Comparison of ENCODE assay signal across 9 cellular contexts in the genomic region with DNA sequence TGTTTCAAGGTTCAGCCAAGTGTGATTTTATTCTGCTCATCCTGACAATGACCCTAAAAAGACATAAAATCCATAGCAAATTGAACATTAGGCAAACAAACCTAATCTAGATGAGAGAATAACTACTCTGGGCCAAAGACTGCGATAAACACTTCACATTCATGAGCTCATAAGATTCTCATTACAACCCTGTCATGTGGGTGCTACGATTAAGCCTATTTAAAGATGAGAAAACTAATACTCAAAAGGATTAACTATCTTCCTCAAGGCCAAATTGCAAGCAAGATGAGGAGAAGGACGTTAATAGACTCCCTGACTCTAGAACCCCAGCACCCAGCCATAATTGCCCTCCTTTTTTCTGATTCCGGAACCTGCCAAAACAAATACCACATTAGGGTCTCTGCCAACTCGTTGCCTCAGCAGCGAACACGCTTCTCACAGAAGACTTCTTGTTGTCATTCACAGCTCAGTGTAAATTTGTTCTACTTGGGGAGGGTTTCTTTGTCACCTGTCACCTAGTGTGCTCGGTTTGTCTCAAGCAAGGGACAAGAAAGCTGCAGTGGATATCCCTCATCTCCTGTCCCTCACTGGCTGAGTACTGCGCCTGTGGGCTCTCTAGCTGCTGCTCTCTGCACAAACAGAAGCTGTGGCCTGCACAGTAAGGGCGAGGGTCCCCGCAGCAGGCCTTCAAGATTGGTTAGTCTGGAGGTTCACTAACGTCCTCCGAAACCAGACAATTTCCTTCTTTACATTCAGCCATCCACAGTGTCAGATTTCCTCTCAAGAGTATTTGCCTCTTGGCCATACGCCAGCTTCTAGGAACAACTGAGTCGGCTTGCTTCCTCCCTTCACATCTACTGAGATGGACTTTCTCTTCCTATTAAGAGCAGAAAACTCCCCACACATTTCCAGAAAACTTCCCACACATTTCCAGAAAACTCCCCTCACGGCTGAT.
DNase-seq lines count a peak whose midpoint lies in the region; ATAC-seq and TF ChIP-seq lines count a peak whose summit lies in the region.
"Had no signal": no experiment of that assay in that cellular context is flagged by ENCODE, and none has a peak within 500 bp of the region (broad histone marks: within the 10 kb centered on the region; RNA-seq: fewer than 3 reads in every experiment).

No MANE protein-coding gene starts in this region.

- H3K4me3 ChIP-seq in esophagus muscularis mucosa: no peak overlapping the region
- H3K4me3 ChIP-seq in CD8-positive, alpha-beta T cell (ENCODE audit: low read depth, low read length): no peak overlapping the region

- no peaks in the 10 kb centered on the region for H3K27me3 ChIP-seq in esophagus muscularis mucosa
- H3K27me3 ChIP-seq in CD8-positive, alpha-beta T cell (ENCODE audit: insufficient read depth, low read length): no peaks in the 10 kb centered on the region

- no peaks in the 10 kb centered on the region for H3K36me3 Mint-ChIP-seq in CD8-positive, alpha-beta T cell
- H3K36me3 Mint-ChIP-seq in stimulated activated effector memory CD8-positive, alpha-beta T cell treated with anti-CD3 and anti-CD28 coated beads, Interleukin-12 subunit alpha, Interleukin-12 subunit beta, amount 100 ng/mL, for 72 hours: no peaks in the 10 kb centered on the region

- CTCF ChIA-PET in CD8-positive, alpha-beta T cell (lab: Charles Lee): no interaction called here

- no peak for TF ChIP-seq EP300 in esophagus muscularis mucosa (IDR thresholded peaks at IDR 0.05)

- H3K9me3 ChIP-seq in esophagus muscularis mucosa: no peaks in the 10 kb centered on the region
- H3K9me3 ChIP-seq in CD8-positive, alpha-beta T cell (ENCODE audit: low read length): no peaks in the 10 kb centered on the region

- H3K27ac Mint-ChIP-seq in CD8-positive, alpha-beta T cell: no peak overlapping the region
- no peak overlapping the region for H3K27ac Mint-ChIP-seq in stimulated activated effector memory CD8-positive, alpha-beta T cell treated with anti-CD3 and anti-CD28 coated beads, Interleukin-12 subunit alpha, Interleukin-12 subunit beta, amount 100 ng/mL, for 72 hours

- no peak for TF ChIP-seq POLR2A in esophagus muscularis mucosa (IDR thresholded peaks at IDR 0.05; ENCODE audit: low read depth)

- H3K36me3 ChIP-seq in esophagus muscularis mucosa: no peaks in the 10 kb centered on the region
- no peaks in the 10 kb centered on the region for H3K36me3 ChIP-seq in CD8-positive, alpha-beta T cell (ENCODE audit: insufficient read depth, low read length)

- POLR2A ChIA-PET in CD8-positive, alpha-beta T cell (lab: Charles Lee): no interaction called here

- H3K4me1 ChIP-seq in esophagus muscularis mucosa: peaks cover 0 to 16% (median 14%) of the 10 kb centered on the region in 4 donors
- no peaks in the 10 kb centered on the region for H3K4me1 ChIP-seq in CD8-positive, alpha-beta T cell (ENCODE audit: insufficient read depth, low read length)

- no peak overlapping the region for H3K4me3 Mint-ChIP-seq in CD8-positive, alpha-beta T cell
- no peak overlapping the region for H3K4me3 Mint-ChIP-seq in stimulated activated effector memory CD8-positive, alpha-beta T cell treated with anti-CD3 and anti-CD28 coated beads, Interleukin-12 subunit alpha, Interleukin-12 subunit beta, amount 100 ng/mL, for 72 hours

- no peaks in the 10 kb centered on the region for H3K27me3 Mint-ChIP-seq in CD8-positive, alpha-beta T cell (ENCODE audit: low read depth)

- TF ChIP-seq CTCF in esophagus muscularis mucosa (IDR thresholded peaks at IDR 0.05): no peak
- TF ChIP-seq CTCF in CD8-positive, alpha-beta T cell (IDR thresholded peaks at IDR 0.05): no peak

- H3K4me1 Mint-ChIP-seq in CD8-positive, alpha-beta T cell (ENCODE audit: low read depth): no peaks in the 10 kb centered on the region
- H3K4me1 Mint-ChIP-seq in stimulated activated effector memory CD8-positive, alpha-beta T cell treated with anti-CD3 and anti-CD28 coated beads, Interleukin-12 subunit alpha, Interleukin-12 subunit beta, amount 100 ng/mL, for 72 hours: no peaks in the 10 kb centered on the region

- H3K9me3 Mint-ChIP-seq in CD8-positive, alpha-beta T cell: no peaks in the 10 kb centered on the region
- no peaks in the 10 kb centered on the region for H3K9me3 Mint-ChIP-seq in stimulated activated effector memory CD8-positive, alpha-beta T cell treated with anti-CD3 and anti-CD28 coated beads, Interleukin-12 subunit alpha, Interleukin-12 subunit beta, amount 100 ng/mL, for 72 hours

- no peak for ATAC-seq in CD8-positive, alpha-beta T cell
- ATAC-seq in stimulated activated effector memory CD8-positive, alpha-beta T cell treated with anti-CD3 and anti-CD28 coated beads, Interleukin-12 subunit alpha, Interleukin-12 subunit beta, amount 100 ng/mL, for 72 hours: no peak

- no peak overlapping the region for H3K27ac ChIP-seq in esophagus muscularis mucosa (replicated peaks in 1 of 4)
- no peak overlapping the region for H3K27ac ChIP-seq in CD8-positive, alpha-beta T cell (ENCODE audit: low read depth, low read length)

- WGBS in esophagus muscularis mucosa: 62% methylated on average over 16 of the region's 16 CpGs

- intact Hi-C loops in esophagus muscularis mucosa (cut with DNase I): no loop called here
- intact Hi-C loops in CD8-positive, alpha-beta T cell (cut with DNase I, micrococcal nuclease): no loop called here

- DNase-seq in COLO668 (lab: John Stamatoyannopoulos, UW; ENCODE audit: unreplicated experiment): peak; percentile 62
- peak; percentile 0 for DNase-seq in NCI-H128 (lab: John Stamatoyannopoulos, UW; ENCODE audit: unreplicated experiment)
- peak; percentile 59 for DNase-seq in astrocyte of the hippocampus (ENCODE audit: low read depth, low spot score)
- DNase-seq in medulla oblongata (ENCODE audit: extremely low spot score): peak; percentile 86
- no peak for DNase-seq in esophagus muscularis mucosa (ENCODE audit: extremely low spot score)
- no peak for DNase-seq in CD8-positive, alpha-beta T cell
- DNase-seq in activated CD4-positive, alpha-beta T cell treated with anti-CD3 and anti-CD28 coated beads, Interleukin-2, amount 50 U/mL, for 4 hours: no peak
- DNase-seq in stimulated activated effector memory CD8-positive, alpha-beta T cell treated with anti-CD3 and anti-CD28 coated beads, Interleukin-12 subunit alpha, Interleukin-12 subunit beta, amount 100 ng/mL, for 72 hours (ENCODE audit: low spot score in 2 of 2): no peak
- DNase-seq: activated gamma-delta T cell treated with Interleukin-2 at 50 U/mL for 16 hours had no signal

Comparison
In these comparisons a context has a peak if more than half of its experiments do, and no peak if none do; other contexts are left out.
1. DNase-seq: peak in COLO668 (single experiment), NCI-H128 (single experiment), astrocyte of the hippocampus (single experiment) and medulla oblongata (single experiment); none in esophagus muscularis mucosa (single experiment), CD8-positive, alpha-beta T cell (0 of 7), activated CD4-positive, alpha-beta T cell treated with anti-CD3 and anti-CD28 coated beads, Interleukin-2, amount 50 U/mL, for 4 hours (0 of 2) and stimulated activated effector memory CD8-positive, alpha-beta T cell treated with anti-CD3 and anti-CD28 coated beads, Interleukin-12 subunit alpha, Interleukin-12 subunit beta, amount 100 ng/mL, for 72 hours (0 of 2).